ENCODE assay signal across 8 cellular contexts in the genomic region with DNA sequence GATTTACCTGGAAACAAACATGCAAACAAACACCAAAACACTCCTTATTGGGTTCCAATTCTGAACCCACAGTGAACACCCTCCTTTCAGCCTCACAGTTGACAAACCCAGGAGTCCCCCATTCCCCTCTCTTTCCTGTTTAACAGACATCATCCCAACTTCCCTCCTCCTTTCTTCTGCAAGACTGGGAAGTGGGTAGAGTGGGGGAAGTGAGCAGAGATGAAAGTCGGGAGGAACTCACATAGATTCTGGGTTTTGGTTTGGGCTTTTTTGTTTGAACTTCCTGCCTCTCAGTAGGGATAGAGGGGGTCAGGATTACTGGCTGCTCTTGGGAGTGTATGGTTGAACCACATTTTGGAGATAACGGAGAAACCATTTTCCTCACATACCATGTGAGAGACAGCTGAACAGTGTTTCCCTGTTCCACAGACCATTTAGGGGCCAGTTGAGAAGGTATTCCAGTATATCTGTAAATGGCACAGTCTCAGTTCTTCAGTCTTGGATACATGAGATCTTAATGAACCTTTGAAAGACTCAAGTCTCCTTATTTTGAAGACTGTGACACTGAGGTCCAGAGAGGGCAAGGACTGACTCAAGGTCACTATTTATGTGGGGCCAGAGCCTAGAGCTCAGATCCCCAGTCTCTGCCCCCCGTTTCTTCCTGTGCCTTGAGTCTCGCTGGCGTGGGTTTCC. TPM values are rescaled to one million over a fixed set of nuclear protein-coding genes. Genes with fewer than 3 reads are reported as not detected.
DNase-seq lines count a peak whose midpoint lies in the region; ATAC-seq, FAIRE-seq and TF ChIP-seq lines count a peak whose summit lies in the region.

No MANE protein-coding gene starts in this region.

- dilution Hi-C loops in endothelial cell of umbilical vein (cut with MboI; ENCODE audit: extremely low pct_ligation_motif_present, low sequenced_read_pairs), result no loop called here

- H3K4me3 Mint-ChIP-seq in activated CD4-positive, alpha-beta T cell treated with anti-CD3 and anti-CD28 coated beads for 36 hours, result peak overlapping the region; percentile 4
- H3K4me3 Mint-ChIP-seq in stimulated activated naive CD8-positive, alpha-beta T cell treated with anti-CD3 and anti-CD28 coated beads, Interleukin-15, amount 100 ng/mL, for 72 hours, result peak overlapping the region; percentile 27 to 58

- H3K9ac ChIP-seq in KMS-11, result no peak overlapping the region; the same call in 1 of the 2 replicates
- H3K9ac ChIP-seq in endothelial cell of umbilical vein (replicated peaks; ENCODE audit: extremely low read depth, insufficient read depth, low read length), result no peak overlapping the region

- H3K9me1 ChIP-seq in endothelial cell of umbilical vein (replicated peaks; ENCODE audit: control insufficient read depth, extremely low read depth, insufficient read depth, low read length), result no peaks in the 10 kb centered on the region

- no peak for FAIRE-seq in endothelial cell of umbilical vein (lab: Jason Lieb, UNC)

- DNase-seq in activated CD4-positive, alpha-beta T cell treated with anti-CD3 and anti-CD28 coated beads for 36 hours, result no peak
- no peak for DNase-seq in activated CD4-positive, alpha-beta T cell treated with anti-CD3 and anti-CD28 coated beads, Interleukin-2, amount 50 U/mL, for 48 hours
- DNase-seq in endothelial cell of umbilical vein (ENCODE audit: low read depth, low spot score), result no peak
- no peak for DNase-seq in stimulated activated naive CD8-positive, alpha-beta T cell treated with anti-CD3 and anti-CD28 coated beads, Interleukin-15, amount 100 ng/mL, for 72 hours
- no peak for DNase-seq in NCI-H2107 treated with DMSO at 0.1 percent for 48 hours (lab: John Stamatoyannopoulos, UW; ENCODE audit: unreplicated experiment)
- no peak for DNase-seq in AG08395 (ENCODE audit: low spot score)

- peaks cover 2% of the 10 kb centered on the region for H3K27me3 Mint-ChIP-seq in activated CD4-positive, alpha-beta T cell treated with anti-CD3 and anti-CD28 coated beads for 36 hours
- H3K27me3 Mint-ChIP-seq in stimulated activated naive CD8-positive, alpha-beta T cell treated with anti-CD3 and anti-CD28 coated beads, Interleukin-15, amount 100 ng/mL, for 72 hours, result no peaks in the 10 kb centered on the region

- H3K79me2 ChIP-seq in KMS-11 (ENCODE audit: insufficient read depth, low read depth) (no peaks in the 10 kb centered on the region), endothelial cell of umbilical vein (ENCODE audit: control insufficient read depth, insufficient read depth, low read length) (no peaks in the 10 kb centered on the region)

- H3K27ac ChIP-seq in KMS-11 (no peak overlapping the region), endothelial cell of umbilical vein (ENCODE audit: insufficient read depth, low read depth, low read length) (no peak overlapping the region)

- H3K4me1 ChIP-seq in KMS-11 (ENCODE audit: low read depth, poor library complexity, severe bottlenecking) (peaks cover 22% of the 10 kb centered on the region), endothelial cell of umbilical vein (ENCODE audit: control insufficient read depth, extremely low read depth, insufficient read depth, low read length) (peaks cover 33% of the 10 kb centered on the region)

- TF ChIP-seq POLR2A in endothelial cell of umbilical vein (IDR thresholded peaks at IDR 0.05; ENCODE audit: low read depth, low read length), result no peak

- ATAC-seq in activated CD4-positive, alpha-beta T cell treated with anti-CD3 and anti-CD28 coated beads for 36 hours, result peak; percentile 5
- ATAC-seq in stimulated activated naive CD8-positive, alpha-beta T cell treated with anti-CD3 and anti-CD28 coated beads, Interleukin-15, amount 100 ng/mL, for 72 hours, result peak; percentile 2
- no peak for ATAC-seq in GM21526 (IDR thresholded peaks at IDR 0.05; ENCODE audit: low FRiP score, unreplicated experiment)

- H4K20me1 ChIP-seq in KMS-11 (ENCODE audit: insufficient read depth) (no peaks in the 10 kb centered on the region), endothelial cell of umbilical vein (replicated peaks; ENCODE audit: control insufficient read depth, extremely low read depth, insufficient read depth, low read length) (no peaks in the 10 kb centered on the region)

- H3K4me3 ChIP-seq in KMS-11 (IDR thresholded peaks at IDR 0.05; ENCODE audit: insufficient read depth, low read depth, low read length) (no peak overlapping the region), endothelial cell of umbilical vein (replicated peaks in 1 of 3; ENCODE audit: insufficient read depth in 1 of 3, low read depth in 1 of 3, low read length in 3 of 3) (no peak overlapping the region)

- H3K36me3 Mint-ChIP-seq in activated CD4-positive, alpha-beta T cell treated with anti-CD3 and anti-CD28 coated beads for 36 hours (ENCODE audit: low read depth), result no peaks in the 10 kb centered on the region

- H3K27ac Mint-ChIP-seq in activated CD4-positive, alpha-beta T cell treated with anti-CD3 and anti-CD28 coated beads for 36 hours, result no peak overlapping the region
- peak overlapping the region in 1 of 2 donors; percentile 64 for H3K27ac Mint-ChIP-seq in stimulated activated naive CD8-positive, alpha-beta T cell treated with anti-CD3 and anti-CD28 coated beads, Interleukin-15, amount 100 ng/mL, for 72 hours

- H3K27me3 ChIP-seq in KMS-11 (ENCODE audit: insufficient read depth, low read depth), result peaks cover 51% of the 10 kb centered on the region
- no peaks in the 10 kb centered on the region for H3K27me3 ChIP-seq in endothelial cell of umbilical vein (ENCODE audit: control insufficient read depth in 2 of 2, insufficient read depth in 2 of 2, low read length in 2 of 2)

- intact Hi-C loops in activated CD4-positive, alpha-beta T cell treated with anti-CD3 and anti-CD28 coated beads for 36 hours (cut with DNase I, micrococcal nuclease), result loop anchor here (1.0 to 2.0 kb wide), 6 partner anchors 11 to 148 kb away; no protein-coding TSS in a partner anchor
- intact Hi-C loops in endothelial cell of umbilical vein (cut with micrococcal nuclease), result loop anchor here (1.0 to 10.0 kb wide), 4 partner anchors 73 to 363 kb away; partner anchors contain the start of genes HOXC8 and HOXC9

- no peaks in the 10 kb centered on the region for H3K9me3 ChIP-seq in endothelial cell of umbilical vein (replicated peaks; ENCODE audit: control insufficient read depth, insufficient read depth, low read length)

- no peaks in the 10 kb centered on the region for H3K36me3 ChIP-seq in KMS-11 (ENCODE audit: insufficient read depth)
- H3K36me3 ChIP-seq in endothelial cell of umbilical vein (ENCODE audit: control insufficient read depth in 2 of 2, extremely low read depth in 1 of 2, insufficient read depth in 2 of 2, low read length in 2 of 2), result no peaks in the 10 kb centered on the region

- POLR2A ChIA-PET in activated CD4-positive, alpha-beta T cell treated with anti-CD3 and anti-CD28 coated beads for 36 hours (lab: Charles Lee), result no interaction called here
- POLR2A ChIA-PET in endothelial cell of umbilical vein (lab: Charles Lee), result interaction anchor here (1.0 to 1.1 kb wide), 2 partner anchors 81 to 88 kb away, joined by 4 read pairs; partner anchors contain the start of genes CBX5 and HNRNPA1

- CTCF ChIA-PET in activated CD4-positive, alpha-beta T cell treated with anti-CD3 and anti-CD28 coated beads for 36 hours (lab: Charles Lee), result interaction anchor here (0.6 to 4.5 kb wide), 26 partner anchors 12 to 383 kb away, joined by 3 to 83 read pairs (median 6); partner anchors contain the start of genes COPZ1 and HOXC10
- CTCF ChIA-PET in endothelial cell of umbilical vein (lab: Charles Lee), result interaction anchor here (0.9 to 1.8 kb wide), 24 partner anchors 9 to 167 kb away, joined by 3 to 34 read pairs (median 4); partner anchors contain the start of gene COPZ1

- no peaks in the 10 kb centered on the region for H3K9me3 Mint-ChIP-seq in activated CD4-positive, alpha-beta T cell treated with anti-CD3 and anti-CD28 coated beads for 36 hours (ENCODE audit: low read depth)
- H3K9me3 Mint-ChIP-seq in stimulated activated naive CD8-positive, alpha-beta T cell treated with anti-CD3 and anti-CD28 coated beads, Interleukin-15, amount 100 ng/mL, for 72 hours, result no peaks in the 10 kb centered on the region

- peak overlapping the region; percentile 34 for H3K4me2 ChIP-seq in KMS-11
- H3K4me2 ChIP-seq in endothelial cell of umbilical vein (ENCODE audit: insufficient read depth, low read length), result peak overlapping the region; percentile 68

- TF ChIP-seq CTCF in KMS-11 (conservative IDR thresholded peaks at IDR 0.05; ENCODE audit: low read depth, low read length), result no peak
- no peak for TF ChIP-seq CTCF in endothelial cell of umbilical vein (IDR thresholded peaks at IDR 0.05; ENCODE audit: extremely low read depth in 1 of 2, insufficient read depth in 1 of 2, low read depth in 1 of 2, low read length in 2 of 2)

- H2AFZ ChIP-seq in KMS-11 (ENCODE audit: low read depth) (peak overlapping the region; percentile 80), endothelial cell of umbilical vein (ENCODE audit: low read depth, low read length) (peak overlapping the region; percentile 59)

- BruUV-seq in endothelial cell of umbilical vein (replicated peaks; lab: Mats Ljungman, UMichigan), result no TSS peak

- peaks cover 44% of the 10 kb centered on the region for H3K4me1 Mint-ChIP-seq in activated CD4-positive, alpha-beta T cell treated with anti-CD3 and anti-CD28 coated beads for 36 hours
- peaks cover 49% of the 10 kb centered on the region for H3K4me1 Mint-ChIP-seq in stimulated activated naive CD8-positive, alpha-beta T cell treated with anti-CD3 and anti-CD28 coated beads, Interleukin-15, amount 100 ng/mL, for 72 hours

RNA-seq across cellular contexts. Expression of gene GPR84, which starts 3.9 kb away (rescaled TPM):
- total RNA-seq in activated CD4-positive, alpha-beta T cell treated with anti-CD3 and anti-CD28 coated beads for 36 hours, result 1 to 10 TPM in 1 of 2 experiments, under 1 TPM in 1; 0.98 to 1.7 TPM
- total RNA-seq in endothelial cell of umbilical vein, result not detected in 2 replicates
- polyA plus RNA-seq in endothelial cell of umbilical vein, result 0.08 TPM in 1 of 2 replicates, not detected in the other
- 0.03 TPM in 1 of 2 replicates, not detected in the other for polyA plus RNA-seq in endothelial cell of umbilical vein (2011; cell fraction: cytosol; rRNA removed)
- polyA plus RNA-seq in endothelial cell of umbilical vein (2011; cell fraction: nucleus; rRNA removed), result 0.48 and 0.63 TPM in 2 replicates
- not detected in 2 replicates for polyA plus RNA-seq in endothelial cell of umbilical vein (2012)
- not detected in 2 replicates for polyA minus RNA-seq in endothelial cell of umbilical vein
- not detected for polyA minus RNA-seq in endothelial cell of umbilical vein (2011; cell fraction: cytosol; rRNA and poly(A)+ RNA removed)
- polyA minus RNA-seq in endothelial cell of umbilical vein (2011; cell fraction: nucleus; rRNA and poly(A)+ RNA removed), result 0.38 and 0.48 TPM in 2 replicates

RNA-seq across cellular contexts. Expression of gene ZNF385A, which starts 16.4 kb away (rescaled TPM):
- total RNA-seq in activated CD4-positive, alpha-beta T cell treated with anti-CD3 and anti-CD28 coated beads for 36 hours, result under 1 TPM; 0.73 to 0.74 TPM
- total RNA-seq in endothelial cell of umbilical vein, result 7.9 and 9.6 TPM in 2 replicates
- polyA plus RNA-seq in endothelial cell of umbilical vein, result 1.6 and 2.3 TPM in 2 replicates
- polyA plus RNA-seq in endothelial cell of umbilical vein (2011; cell fraction: cytosol; rRNA removed), result 1.6 and 2.1 TPM in 2 replicates
- 3.9 and 4.0 TPM in 2 replicates for polyA plus RNA-seq in endothelial cell of umbilical vein (2011; cell fraction: nucleus; rRNA removed)
- polyA plus RNA-seq in endothelial cell of umbilical vein (2012), result 5.2 and 7.8 TPM in 2 replicates
- polyA minus RNA-seq in endothelial cell of umbilical vein, result 2.1 and 3.5 TPM in 2 replicates
- polyA minus RNA-seq in endothelial cell of umbilical vein (2011; cell fraction: cytosol; rRNA and poly(A)+ RNA removed), result 8.5 TPM
- 2.3 and 4.6 TPM in 2 replicates for polyA minus RNA-seq in endothelial cell of umbilical vein (2011; cell fraction: nucleus; rRNA and poly(A)+ RNA removed)

RNA-seq across cellular contexts. Expression of gene COPZ1, which starts 43.2 kb away (rescaled TPM):
- total RNA-seq in activated CD4-positive, alpha-beta T cell treated with anti-CD3 and anti-CD28 coated beads for 36 hours, result 10 to 100 TPM; 95.2 to 98.7 TPM
- total RNA-seq in endothelial cell of umbilical vein, result 137 and 143 TPM in 2 replicates
- polyA plus RNA-seq in endothelial cell of umbilical vein, result 169 and 174 TPM in 2 replicates
- polyA plus RNA-seq in endothelial cell of umbilical vein (2011; cell fraction: cytosol; rRNA removed), result 179 and 185 TPM in 2 replicates
- polyA plus RNA-seq in endothelial cell of umbilical vein (2011; cell fraction: nucleus; rRNA removed), result 89.4 and 104 TPM in 2 replicates
- polyA plus RNA-seq in endothelial cell of umbilical vein (2012), result 280 and 300 TPM in 2 replicates
- polyA minus RNA-seq in endothelial cell of umbilical vein, result 153 and 165 TPM in 2 replicates
- 137 TPM for polyA minus RNA-seq in endothelial cell of umbilical vein (2011; cell fraction: cytosol; rRNA and poly(A)+ RNA removed)
- polyA minus RNA-seq in endothelial cell of umbilical vein (2011; cell fraction: nucleus; rRNA and poly(A)+ RNA removed), result 37.6 and 48.5 TPM in 2 replicates

RNA-seq across cellular contexts. Expression of gene ITGA5, which starts 50.9 kb away (rescaled TPM):
- 10 to 100 TPM; 38.6 to 58.0 TPM for total RNA-seq in activated CD4-positive, alpha-beta T cell treated with anti-CD3 and anti-CD28 coated beads for 36 hours
- 938 and 994 TPM in 2 replicates for total RNA-seq in endothelial cell of umbilical vein
- 657 and 731 TPM in 2 replicates for polyA plus RNA-seq in endothelial cell of umbilical vein
- 643 and 681 TPM in 2 replicates for polyA plus RNA-seq in endothelial cell of umbilical vein (2011; cell fraction: cytosol; rRNA removed)
- polyA plus RNA-seq in endothelial cell of umbilical vein (2011; cell fraction: nucleus; rRNA removed), result 771 and 889 TPM in 2 replicates
- 879 and 902 TPM in 2 replicates for polyA plus RNA-seq in endothelial cell of umbilical vein (2012)
- 914 and 1,135 TPM in 2 replicates for polyA minus RNA-seq in endothelial cell of umbilical vein
- 30.9 TPM for polyA minus RNA-seq in endothelial cell of umbilical vein (2011; cell fraction: cytosol; rRNA and poly(A)+ RNA removed)
- 459 and 500 TPM in 2 replicates for polyA minus RNA-seq in endothelial cell of umbilical vein (2011; cell fraction: nucleus; rRNA and poly(A)+ RNA removed)
